ENCODE assay signal across 2 cellular contexts in the genomic region with DNA sequence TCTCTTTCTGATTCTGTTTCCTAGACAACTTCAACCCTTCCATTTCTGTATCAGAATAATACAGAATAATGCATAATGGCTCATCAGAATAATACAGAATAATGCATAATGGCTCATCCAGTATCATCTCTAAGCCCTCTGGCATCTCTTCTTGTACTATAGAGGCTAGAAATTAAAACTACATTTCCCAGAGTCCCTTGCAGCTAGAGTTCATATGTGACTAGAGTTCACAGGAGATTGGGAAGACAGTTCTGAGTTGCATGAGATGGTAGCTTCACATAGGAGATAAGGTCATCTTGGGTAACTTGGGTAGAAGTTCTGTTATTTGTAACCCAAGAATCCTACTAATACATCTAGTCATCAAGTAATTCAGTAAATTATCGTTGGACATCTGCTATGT.
TF ChIP-seq lines count a peak whose summit lies in the region.

No MANE protein-coding gene starts in this region.

TF ChIP-seq in WTC11, 78 proteins besides CTCF, POLR2A, EP300 and RAD21:
- TF ChIP-seq PRRX2 (CRISPR knock-in tag; IDR thresholded peaks at IDR 0.05) = no peak

TF ChIP-seq in H1, 55 proteins besides CTCF, POLR2A, EP300 and RAD21:
- no peak for TF ChIP-seq SP2 (IDR thresholded peaks at IDR 0.05; ENCODE audit: low read length)
- TF ChIP-seq GABPA (IDR thresholded peaks at IDR 0.05; ENCODE audit: borderline replicate concordance, insufficient read depth, low read length) = no peak
- TF ChIP-seq YY1 (IDR thresholded peaks at IDR 0.05; ENCODE audit: low read depth, low read length) = no peak
- TF ChIP-seq SIX5 (IDR thresholded peaks at IDR 0.05; ENCODE audit: low read depth, low read length) = peak; percentile 33
